ENCODE assay signal across 23 cellular contexts in genomic region chr16:35797811-35798210, GRCh38.
"Had no signal": no experiment of that assay in that cellular context is flagged by ENCODE, and none has a peak within 500 bp of the region (broad histone marks: within the 10 kb centered on the region; RNA-seq: fewer than 3 reads in every experiment).

No MANE protein-coding gene starts in this region.

- ATAC-seq: left lung; right lobe of liver; stimulated activated effector memory CD8-positive, alpha-beta T cell treated with anti-CD3 and anti-CD28 coated beads, Interleukin-12 subunit alpha, Interleukin-12 subunit beta, amount 100 ng/mL, for 72 hours had no signal

- H3K4me1 ChIP-seq: adrenal gland, ascending aorta, left lung, parathyroid adenoma, right lobe of liver, stomach, suprapubic skin, tibial nerve had no signal

- H3K27me3 ChIP-seq: adrenal gland, ascending aorta, brain microvascular endothelial cell, hepatocyte, left lung, right lobe of liver, stomach, suprapubic skin, tibial nerve had no signal

- H3K4me3 ChIP-seq: adrenal gland, ascending aorta, hepatocyte, left lung, lung, right lobe of liver, stomach, suprapubic skin, tibial nerve had no signal

- H3K36me3 ChIP-seq: adrenal gland, ascending aorta, brain microvascular endothelial cell, left lung, right lobe of liver, stomach, suprapubic skin, tibial nerve had no signal

- H3K9me3 ChIP-seq: adrenal gland, ascending aorta, right lobe of liver had no signal

- DNase-seq: activated CD4-positive, alpha-beta T cell treated with anti-CD3 and anti-CD28 coated beads for 1 hour; activated CD4-positive, alpha-beta T cell treated with anti-CD3 and anti-CD28 coated beads, Interleukin-2, amount 50 U/mL, for 1 hour; activated T-cell treated with anti-CD3 and anti-CD28 coated beads, Interleukin-2, amount 50 U/mL, for 1 hour; adrenal gland; brain microvascular endothelial cell; central memory CD4-positive, alpha-beta T cell; dermis blood vessel endothelial cell; effector CD8-positive, alpha-beta T cell; foreskin melanocyte; immature natural killer cell; left lung; naive B cell; nucleus accumbens; right lobe of liver; stimulated activated CD4-positive, alpha-beta T cell treated with anti-CD3 and anti-CD28 coated beads, Interleukin-2, amount 100 ng/mL, for 24 hours; stomach had no signal
